Comparison of ENCODE assay signal across 10 cellular contexts in the genomic region with DNA sequence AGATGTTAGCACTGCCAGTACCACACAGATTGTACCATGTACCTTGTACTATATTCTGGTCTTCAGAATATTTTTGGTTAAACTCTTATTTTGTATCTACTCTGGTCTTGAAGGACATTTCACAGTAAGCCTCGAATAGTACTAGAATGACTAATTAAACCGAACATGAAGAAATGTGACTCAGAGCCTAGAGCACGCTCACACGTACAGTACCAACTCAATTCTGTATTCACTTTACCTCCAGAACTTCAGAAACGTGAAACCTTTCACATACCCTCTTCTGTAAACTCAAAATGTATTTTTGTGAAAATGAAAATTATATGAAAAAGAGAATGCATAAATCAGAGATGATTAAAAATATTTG.
DNase-seq lines count a peak whose midpoint lies in the region; ATAC-seq and TF ChIP-seq lines count a peak whose summit lies in the region.
"Had no signal": no experiment of that assay in that cellular context is flagged by ENCODE, and none has a peak within 500 bp of the region (broad histone marks: within the 10 kb centered on the region; RNA-seq: fewer than 3 reads in every experiment).

No MANE protein-coding gene starts in this region.

- peak; percentile 37 for DNase-seq in AG09309 (ENCODE audit: low read depth)
- DNase-seq in HS-5 (ENCODE audit: low read depth): peak; percentile 34
- peak; percentile 76 for DNase-seq in astrocyte of the hippocampus (ENCODE audit: low read depth, low spot score)
- DNase-seq in Right ventricle myocardium inferior (ENCODE audit: missing footprints): no peak
- no peak for DNase-seq in CD1c-positive myeloid dendritic cell (ENCODE audit: extremely low spot score)
- DNase-seq in UCSD-AML1 (lab: John Stamatoyannopoulos, UW; ENCODE audit: unreplicated experiment): no peak
- no peak for DNase-seq in medulla oblongata (ENCODE audit: extremely low spot score)
- DNase-seq: Caco-2; stimulated activated naive B cell treated with anti-CD40 and anti-IgM and Interleukin-4, amounts not matched to agents 10 μg/mL and 1 μg/mL and 100 μg/mL, for 72 hours had no signal

- intact Hi-C loops in Right ventricle myocardium inferior (cut with DNase I): no loop called here

- H3K27ac ChIP-seq in layer of hippocampus (ENCODE audit: low read depth, low read length): peak overlapping the region; percentile 79

- no peaks in the 10 kb centered on the region for H3K27me3 ChIP-seq in layer of hippocampus (ENCODE audit: control insufficient read depth, insufficient read depth, low read length)

- no peak for ATAC-seq in Right ventricle myocardium inferior
- ATAC-seq: stimulated activated naive B cell treated with anti-CD40 and anti-IgM and Interleukin-4, amounts not matched to agents 10 μg/mL and 1 μg/mL and 100 μg/mL, for 72 hours had no signal

- no peak overlapping the region for H3K4me3 ChIP-seq in AG09309 (ENCODE audit: control insufficient read depth, low read depth, low read length)

- TF ChIP-seq CTCF in AG09309 (IDR thresholded peaks at IDR 0.05; ENCODE audit: control insufficient read depth, insufficient read depth, low read depth, low read length, missing control alignments): no peak

Comparison
In these comparisons a context has a peak if more than half of its experiments do, and no peak if none do; other contexts are left out.
1. DNase-seq: peak in AG09309 (single experiment), HS-5 (single experiment) and astrocyte of the hippocampus (single experiment); none in Right ventricle myocardium inferior (single experiment), CD1c-positive myeloid dendritic cell (single experiment), UCSD-AML1 (single experiment) and medulla oblongata (single experiment).